8 cellular contexts compared by ENCODE assay signal in genomic region chr19:1512671-1513491, GRCh38. TPM values are rescaled to one million over a fixed set of nuclear protein-coding genes. Genes with fewer than 3 reads are reported as not detected.
DNase-seq lines count a peak whose midpoint lies in the region; ATAC-seq and TF ChIP-seq lines count a peak whose summit lies in the region.

TSS of gene ADAMTSL5 (minus strand) at chr19:1513019. CDS start at chr19:1510943, 2,076 bp downstream.

- no peaks in the 10 kb centered on the region for H3K4me1 ChIP-seq in muscle layer of colon (ENCODE audit: insufficient read depth, low read length)

- H3K4me1 Mint-ChIP-seq in endothelial cell (ENCODE audit: unreplicated experiment), result peaks cover 5% of the 10 kb centered on the region

- peak; percentile 89 for DNase-seq in AG20443 (ENCODE audit: low spot score)
- peak; percentile 50 to 65 for DNase-seq in activated CD4-positive, alpha-beta T cell treated with anti-CD3 and anti-CD28 coated beads for 4 hours
- peak; percentile 33 for DNase-seq in effector CD4-positive, alpha-beta T cell
- peak; percentile 85 for DNase-seq in stimulated activated naive CD8-positive, alpha-beta T cell treated with anti-CD3 and anti-CD28 coated beads, Interleukin-15, Interleukin-2, amounts not matched to agents 100 U/mL and 50 U/mL, for 24 hours
- no peak for DNase-seq in endothelial cell (ENCODE audit: low spot score)

- TF ChIP-seq RAD21 in Ishikawa (IDR thresholded peaks at IDR 0.05; ENCODE audit: low read depth), result peak; percentile 21; the same call in 1 of the 2 replicates

- peaks cover 6% of the 10 kb centered on the region for H3K27me3 Mint-ChIP-seq in endothelial cell (ENCODE audit: unreplicated experiment)

- H3K4me3 ChIP-seq in muscle layer of colon (ENCODE audit: low read depth in 1 of 2, low read length in 2 of 2), result peak within 1 kb of the TSS; percentile 32 to 35

- H3K36me3 Mint-ChIP-seq in endothelial cell (ENCODE audit: low read depth, unreplicated experiment), result no peaks in the 10 kb centered on the region

- H3K9me3 ChIP-seq in muscle layer of colon (ENCODE audit: low read length), result no peaks in the 10 kb centered on the region

- no peak within 1 kb of the TSS for H3K27ac ChIP-seq in muscle layer of colon (ENCODE audit: low read depth, low read length)

- no peak for TF ChIP-seq EP300 in Ishikawa (IDR thresholded peaks at IDR 0.05; ENCODE audit: borderline replicate concordance)

- no peaks in the 10 kb centered on the region for H3K9me3 Mint-ChIP-seq in endothelial cell (ENCODE audit: unreplicated experiment)

- H3K4me3 Mint-ChIP-seq in endothelial cell (ENCODE audit: unreplicated experiment), result no peak within 1 kb of the TSS

- peak; percentile 88 for ATAC-seq in stimulated activated naive CD8-positive, alpha-beta T cell treated with anti-CD3 and anti-CD28 coated beads, Interleukin-15, Interleukin-2, amounts not matched to agents 100 U/mL and 50 U/mL, for 24 hours
- ATAC-seq in GM21786 (IDR thresholded peaks at IDR 0.05; ENCODE audit: unreplicated experiment), result no peak

- H3K36me3 ChIP-seq in muscle layer of colon (ENCODE audit: insufficient read depth, low read length), result no peaks in the 10 kb centered on the region

- no peak within 1 kb of the TSS for H3K9ac ChIP-seq in muscle layer of colon (ENCODE audit: low read length)

- H3K27me3 ChIP-seq in muscle layer of colon (ENCODE audit: control insufficient read depth in 1 of 2, insufficient read depth in 2 of 2, low read length in 2 of 2), result peaks cover 0 to 55% of the 10 kb centered on the region in 2 donors

- no peak within 1 kb of the TSS for H3K27ac Mint-ChIP-seq in endothelial cell (ENCODE audit: unreplicated experiment)

- TF ChIP-seq CTCF in endothelial cell (IDR thresholded peaks at IDR 0.05; ENCODE audit: unreplicated experiment), result no peak

TF ChIP-seq in Ishikawa, 13 proteins besides CTCF, POLR2A, EP300 and RAD21:
- peak; percentile 65; the same call in 1 of the 2 replicates for TF ChIP-seq ZBTB7A (IDR thresholded peaks at IDR 0.05; ENCODE audit: low read depth)
- no peak for TF ChIP-seq EGR1 (IDR thresholded peaks at IDR 0.05)
- no peak for TF ChIP-seq USF1 (IDR thresholded peaks at IDR 0.05)

RNA-seq across cellular contexts. Expression of gene ADAMTSL5, which starts in this region (rescaled TPM):
- total RNA-seq in endothelial cell (ENCODE audit: unreplicated experiment), result 0.18 TPM
